ENCODE assay signal across 9 cellular contexts in the genomic region with DNA sequence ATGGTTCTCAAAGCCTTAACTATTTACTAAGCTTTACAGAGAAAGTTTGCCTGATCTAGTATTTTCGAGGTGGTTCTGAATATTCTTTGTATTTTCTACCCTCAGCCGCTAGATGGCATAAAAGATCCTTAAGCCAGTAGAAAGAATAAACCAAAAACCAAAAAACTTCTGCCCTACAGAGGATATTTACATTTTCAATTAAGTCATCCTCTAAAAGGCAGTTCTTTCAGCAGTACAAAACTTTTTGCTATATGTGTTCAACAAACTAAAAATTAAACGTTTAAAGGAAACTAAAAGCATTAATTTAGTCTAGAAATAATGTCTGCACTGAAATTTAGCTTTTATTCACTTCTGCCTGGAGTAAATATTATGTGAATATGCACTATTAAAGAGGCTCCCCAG.
DNase-seq lines count a peak whose midpoint lies in the region; ATAC-seq and TF ChIP-seq lines count a peak whose summit lies in the region.
"Had no signal": no experiment of that assay in that cellular context is flagged by ENCODE, and none has a peak within 500 bp of the region (broad histone marks: within the 10 kb centered on the region; RNA-seq: fewer than 3 reads in every experiment).

No MANE protein-coding gene starts in this region.

- no peaks in the 10 kb centered on the region for H3K36me3 Mint-ChIP-seq in activated naive CD4-positive, alpha-beta T cell treated with anti-CD3 and anti-CD28 coated beads, Interleukin-2, amount 10 ng/mL, durations not matched to agents 7 days and 5 days

- H3K27ac ChIP-seq in MM.1S (ENCODE audit: low read length) (no peak overlapping the region), foreskin keratinocyte (no peak overlapping the region)
- H3K27ac ChIP-seq: BLaER1 had no signal

- no peaks in the 10 kb centered on the region for H3F3A ChIP-seq in MM.1S (ENCODE audit: insufficient read depth, low read length)

- no peaks in the 10 kb centered on the region for H3K27me3 Mint-ChIP-seq in activated naive CD4-positive, alpha-beta T cell treated with anti-CD3 and anti-CD28 coated beads, Interleukin-2, amount 10 ng/mL, durations not matched to agents 7 days and 5 days

- H3K4me1 ChIP-seq in MM.1S (ENCODE audit: low read length): no peaks in the 10 kb centered on the region
- no peaks in the 10 kb centered on the region for H3K4me1 ChIP-seq in foreskin keratinocyte

- H3K9ac ChIP-seq in MM.1S (ENCODE audit: low read length): no peak overlapping the region
- H3K9ac ChIP-seq: BLaER1 had no signal

- no peaks in the 10 kb centered on the region for H3K9me3 ChIP-seq in MM.1S (replicated peaks; ENCODE audit: insufficient read depth, low read length)
- H3K9me3 ChIP-seq: BLaER1 had no signal

- no peaks in the 10 kb centered on the region for H3K9me3 Mint-ChIP-seq in activated naive CD4-positive, alpha-beta T cell treated with anti-CD3 and anti-CD28 coated beads, Interleukin-2, amount 10 ng/mL, durations not matched to agents 7 days and 5 days

- no peak overlapping the region for H2AFZ ChIP-seq in MM.1S (ENCODE audit: low read length)

- H3K4me1 Mint-ChIP-seq in activated naive CD4-positive, alpha-beta T cell treated with anti-CD3 and anti-CD28 coated beads, Interleukin-2, amount 10 ng/mL, durations not matched to agents 7 days and 5 days: no peaks in the 10 kb centered on the region

- TF ChIP-seq CTCF in MM.1S (IDR thresholded peaks at IDR 0.05; ENCODE audit: low read length) (peak; percentile 75), foreskin keratinocyte (conservative IDR thresholded peaks at IDR 0.05) (peak; percentile 80)

- no peaks in the 10 kb centered on the region for H3K9me2 ChIP-seq in MM.1S (replicated peaks; ENCODE audit: insufficient read depth, low read length)

- ATAC-seq in foreskin keratinocyte (no peak), GM21423 (IDR thresholded peaks at IDR 0.05; ENCODE audit: unreplicated experiment) (no peak)

- no peaks in the 10 kb centered on the region for H3K79me2 ChIP-seq in MM.1S (ENCODE audit: low read length)

- no peaks in the 10 kb centered on the region for H3K36me3 ChIP-seq in MM.1S (replicated peaks; ENCODE audit: insufficient read depth, low read length)
- H3K36me3 ChIP-seq: BLaER1 had no signal

- CTCF ChIA-PET in activated naive CD4-positive, alpha-beta T cell treated with anti-CD3 and anti-CD28 coated beads, Interleukin-2, amount 10 ng/mL, durations not matched to agents 7 days and 5 days (lab: Charles Lee): interaction anchor here (0.7 to 3.3 kb wide), 12 partner anchors 33 to 1180 kb away, joined by 3 to 14 read pairs (median 4); no protein-coding TSS in a partner anchor

- no peak overlapping the region for H3K4me3 ChIP-seq in MM.1S (ENCODE audit: low read length)
- H3K4me3 ChIP-seq: BLaER1 had no signal

- DNase-seq in NCI-H1417 (lab: John Stamatoyannopoulos, UW): peak in 2 of 3 experiments; percentile 63 to 74
- no peak for DNase-seq in NCI-H1417 treated with DMSO at 0.1 percent for 48 hours (lab: John Stamatoyannopoulos, UW)
- peak; percentile 73 for DNase-seq in MM.1S
- peak; percentile 36 for DNase-seq in SKM-1 (lab: John Stamatoyannopoulos, UW; ENCODE audit: unreplicated experiment)
- peak in 1 of 2 donors; percentile 8 for DNase-seq in foreskin keratinocyte
- DNase-seq in renal cortical epithelial cell (ENCODE audit: low read depth): peak; percentile 47
- DNase-seq in activated naive CD4-positive, alpha-beta T cell treated with anti-CD3 and anti-CD28 coated beads, Interleukin-2, amount 10 ng/mL, durations not matched to agents 7 days and 5 days: no peak

- no peak overlapping the region for H3K27ac Mint-ChIP-seq in activated naive CD4-positive, alpha-beta T cell treated with anti-CD3 and anti-CD28 coated beads, Interleukin-2, amount 10 ng/mL, durations not matched to agents 7 days and 5 days

- H3K4me2 ChIP-seq in MM.1S (ENCODE audit: low read depth, low read length): no peak overlapping the region
- H3K4me2 ChIP-seq: BLaER1 had no signal

- H3K27me3 ChIP-seq in MM.1S (replicated peaks; ENCODE audit: insufficient read depth, low read length) (no peaks in the 10 kb centered on the region), foreskin keratinocyte (no peaks in the 10 kb centered on the region)
- H3K27me3 ChIP-seq: BLaER1 had no signal

- H4K20me1 ChIP-seq in MM.1S (ENCODE audit: insufficient read depth, low read length): no peaks in the 10 kb centered on the region
- H4K20me1 ChIP-seq: BLaER1 had no signal

- H3K4me3 Mint-ChIP-seq in activated naive CD4-positive, alpha-beta T cell treated with anti-CD3 and anti-CD28 coated beads, Interleukin-2, amount 10 ng/mL, durations not matched to agents 7 days and 5 days: no peak overlapping the region

Comparison
In these comparisons a context has a peak if more than half of its experiments do, and no peak if none do; other contexts are left out.
1. DNase-seq: peak in NCI-H1417 (2 of 3), MM.1S (single experiment), SKM-1 (single experiment) and renal cortical epithelial cell (single experiment); none in NCI-H1417 treated with DMSO at 0.1 percent for 48 hours (single experiment) and activated naive CD4-positive, alpha-beta T cell treated with anti-CD3 and anti-CD28 coated beads, Interleukin-2, amount 10 ng/mL, durations not matched to agents 7 days and 5 days (single experiment).